ENCODE assay signal across 1 cellular context in genomic region chr3:126158016-126158911, GRCh38.
TF ChIP-seq lines count a peak whose summit lies in the region.

No MANE protein-coding gene starts in this region.

TF ChIP-seq in H1, 55 proteins besides CTCF, POLR2A, EP300 and RAD21 (continued from another document):
- TF ChIP-seq RFX5 (IDR thresholded peaks at IDR 0.05; ENCODE audit: borderline replicate concordance, low read depth, low read length): no peak
- no peak for TF ChIP-seq SP2 (IDR thresholded peaks at IDR 0.05; ENCODE audit: low read length)
- no peak for TF ChIP-seq SAP30 (IDR thresholded peaks at IDR 0.05; ENCODE audit: insufficient read depth, insufficient replicate concordance, low read length)
- no peak for TF ChIP-seq RNF2 (IDR thresholded peaks at IDR 0.05; ENCODE audit: borderline replicate concordance, low read depth, low read length, missing control alignments, poor library complexity, severe bottlenecking)
- TF ChIP-seq CTBP2 (IDR thresholded peaks at IDR 0.05; ENCODE audit: borderline replicate concordance, insufficient read depth, insufficient read length, low read length): no peak
- no peak for TF ChIP-seq EGR1 (IDR thresholded peaks at IDR 0.05; ENCODE audit: borderline replicate concordance, low read depth, low read length)
- TF ChIP-seq ATF2 (IDR thresholded peaks at IDR 0.05; ENCODE audit: low read length): no peak
